ENCODE assay signal across 1 cellular context in the genomic region with DNA sequence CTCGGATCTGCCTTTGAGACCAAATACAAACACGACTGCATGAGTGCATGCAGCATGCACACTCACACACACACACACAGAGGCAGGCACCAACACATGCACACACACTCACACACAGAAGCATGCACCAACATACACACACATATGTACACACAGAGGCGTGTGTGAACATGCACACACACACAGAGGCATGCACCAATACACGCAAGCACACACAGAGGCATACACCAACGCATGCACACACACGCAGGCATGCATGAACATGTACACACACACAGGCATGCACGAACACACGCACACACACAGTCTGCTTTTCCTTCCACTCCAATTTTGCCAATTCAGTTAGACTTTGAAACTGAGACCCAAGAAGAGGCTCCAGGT.
TF ChIP-seq lines count a peak whose summit lies in the region.

No MANE protein-coding gene starts in this region.

TF ChIP-seq in H1, 55 proteins besides CTCF, POLR2A, EP300 and RAD21:
- no peak for TF ChIP-seq SIX5 (IDR thresholded peaks at IDR 0.05; ENCODE audit: low read depth, low read length)
- TF ChIP-seq MAFK (IDR thresholded peaks at IDR 0.05; ENCODE audit: low read depth, low read length): no peak
- TF ChIP-seq SIN3A (conservative IDR thresholded peaks at IDR 0.05 in 1 of 2, IDR thresholded peaks at IDR 0.05 in 1 of 2; ENCODE audit: low read depth in 1 of 2, low read length in 2 of 2): no peak
- TF ChIP-seq HDAC2 (IDR thresholded peaks at IDR 0.05; ENCODE audit: borderline replicate concordance in 1 of 2, low read depth in 2 of 2, low read length in 2 of 2): no peak
- TF ChIP-seq BCL11A (IDR thresholded peaks at IDR 0.05; ENCODE audit: low read depth in 2 of 2, low read length in 2 of 2): no peak
- TF ChIP-seq SP4 (IDR thresholded peaks at IDR 0.05; ENCODE audit: low read length): no peak
- no peak for TF ChIP-seq ASH2L (IDR thresholded peaks at IDR 0.05; ENCODE audit: low read length)
- TF ChIP-seq GTF2F1 (IDR thresholded peaks at IDR 0.05; ENCODE audit: borderline replicate concordance, low read depth, low read length): no peak
- TF ChIP-seq CTBP2 (IDR thresholded peaks at IDR 0.05; ENCODE audit: borderline replicate concordance, insufficient read depth, insufficient read length, low read length): no peak
- no peak for TF ChIP-seq TCF12 (IDR thresholded peaks at IDR 0.05; ENCODE audit: low read depth, low read length)
- TF ChIP-seq POU5F1 (IDR thresholded peaks at IDR 0.05; ENCODE audit: low read depth, low read length): no peak
- no peak for TF ChIP-seq KDM5A (IDR thresholded peaks at IDR 0.05; ENCODE audit: low read length)
- TF ChIP-seq TBP (IDR thresholded peaks at IDR 0.05; ENCODE audit: low read depth, low read length): no peak
- no peak for TF ChIP-seq GABPA (IDR thresholded peaks at IDR 0.05; ENCODE audit: borderline replicate concordance, insufficient read depth, low read length)
- no peak for TF ChIP-seq RXRA (IDR thresholded peaks at IDR 0.05; ENCODE audit: insufficient read depth, low read depth, low read length)
